Comparison of ENCODE assay signal across 17 cellular contexts in genomic region chr9:34203275-34204010, GRCh38. TPM values are rescaled to one million over a fixed set of nuclear protein-coding genes. Genes with fewer than 3 reads are reported as not detected.
DNase-seq lines count a peak whose midpoint lies in the region; ATAC-seq, FAIRE-seq and TF ChIP-seq lines count a peak whose summit lies in the region.
"Had no signal": no experiment of that assay in that cellular context is flagged by ENCODE, and none has a peak within 500 bp of the region (broad histone marks: within the 10 kb centered on the region; RNA-seq: fewer than 3 reads in every experiment).

No MANE protein-coding gene starts in this region.

- H3K4me1 Mint-ChIP-seq in CD4-positive, alpha-beta memory T cell = peaks cover 26 to 64% (median 50%) of the 10 kb centered on the region in 4 donors
- H3K4me1 Mint-ChIP-seq in osteocyte (ENCODE audit: unreplicated experiment) = peaks cover 42% of the 10 kb centered on the region
- H3K4me1 Mint-ChIP-seq: neural progenitor cell had no signal

- H3K27me3 Mint-ChIP-seq in CD4-positive, alpha-beta memory T cell = no peaks in the 10 kb centered on the region
- no peaks in the 10 kb centered on the region for H3K27me3 Mint-ChIP-seq in osteocyte (ENCODE audit: unreplicated experiment)
- H3K27me3 Mint-ChIP-seq: stimulated activated naive B cell treated with anti-CD40 and anti-IgM and Interleukin-4, amounts not matched to agents 10 μg/mL and 1 μg/mL and 100 μg/mL, for 72 hours had no signal

- H3K9me3 Mint-ChIP-seq in CD4-positive, alpha-beta memory T cell = no peaks in the 10 kb centered on the region
- H3K9me3 Mint-ChIP-seq in osteocyte (ENCODE audit: unreplicated experiment) = no peaks in the 10 kb centered on the region
- H3K9me3 Mint-ChIP-seq: stimulated activated naive B cell treated with anti-CD40 and anti-IgM and Interleukin-4, amounts not matched to agents 10 μg/mL and 1 μg/mL and 100 μg/mL, for 72 hours had no signal

- no peak overlapping the region for H3K4me3 ChIP-seq in CD4-positive, alpha-beta memory T cell (ENCODE audit: low read length in 2 of 2)
- H3K4me3 ChIP-seq in RWPE2 (ENCODE audit: severe bottlenecking) (no peak overlapping the region), esophagus squamous epithelium (no peak overlapping the region)
- H3K4me3 ChIP-seq: adrenal gland, neural progenitor cell had no signal

- H3K27ac ChIP-seq in CD4-positive, alpha-beta memory T cell (ENCODE audit: low read depth, low read length) = no peak overlapping the region
- H3K27ac ChIP-seq in RWPE2 (ENCODE audit: poor library complexity, severe bottlenecking) = peak overlapping the region; percentile 56
- H3K27ac ChIP-seq in esophagus squamous epithelium = peak overlapping the region; percentile 53 to 86 (median 79)
- H3K27ac ChIP-seq: neural progenitor cell had no signal

- ATAC-seq in RWPE2 (ENCODE audit: low read depth) (no peak), left colon (no peak)
- ATAC-seq: Right ventricle myocardium inferior; stimulated activated naive B cell treated with anti-CD40 and anti-IgM and Interleukin-4, amounts not matched to agents 10 μg/mL and 1 μg/mL and 100 μg/mL, for 72 hours had no signal

- H3K4me3 Mint-ChIP-seq in CD4-positive, alpha-beta memory T cell = peak overlapping the region in 1 of 8 donors; percentile 13
- H3K4me3 Mint-ChIP-seq in osteocyte (ENCODE audit: unreplicated experiment) = no peak overlapping the region
- H3K4me3 Mint-ChIP-seq: neural progenitor cell; stimulated activated naive B cell treated with anti-CD40 and anti-IgM and Interleukin-4, amounts not matched to agents 10 μg/mL and 1 μg/mL and 100 μg/mL, for 72 hours had no signal

- 66 to 69% methylated on average over 4 of the region's 4 CpGs for WGBS in esophagus squamous epithelium, 2 donors

- TF ChIP-seq CTCF in RWPE2 (IDR thresholded peaks at IDR 0.05; ENCODE audit: poor library complexity, severe bottlenecking) (no peak), esophagus squamous epithelium (IDR thresholded peaks at IDR 0.05) (no peak), osteocyte (IDR thresholded peaks at IDR 0.05) (no peak)

- peak overlapping the region in 5 of 7 donors; percentile 29 to 85 (median 51) for H3K27ac Mint-ChIP-seq in CD4-positive, alpha-beta memory T cell
- H3K27ac Mint-ChIP-seq in osteocyte (ENCODE audit: unreplicated experiment) = peak overlapping the region; percentile 90
- H3K27ac Mint-ChIP-seq: neural progenitor cell; stimulated activated naive B cell treated with anti-CD40 and anti-IgM and Interleukin-4, amounts not matched to agents 10 μg/mL and 1 μg/mL and 100 μg/mL, for 72 hours had no signal

- H3K27me3 ChIP-seq in CD4-positive, alpha-beta memory T cell (ENCODE audit: insufficient read depth, low read length) = no peaks in the 10 kb centered on the region
- no peaks in the 10 kb centered on the region for H3K27me3 ChIP-seq in RWPE2 (ENCODE audit: insufficient read depth, poor library complexity, severe bottlenecking)
- no peaks in the 10 kb centered on the region for H3K27me3 ChIP-seq in esophagus squamous epithelium
- H3K27me3 ChIP-seq: adrenal gland, BE2C, neural progenitor cell had no signal

- no peaks in the 10 kb centered on the region for H3K9me3 ChIP-seq in CD4-positive, alpha-beta memory T cell (ENCODE audit: control insufficient read depth in 1 of 2, low read length in 2 of 2)
- H3K9me3 ChIP-seq in RWPE2 (ENCODE audit: severe bottlenecking) = no peaks in the 10 kb centered on the region
- no peaks in the 10 kb centered on the region for H3K9me3 ChIP-seq in esophagus squamous epithelium
- H3K9me3 ChIP-seq: adrenal gland, BE2C had no signal

- CTCF ChIA-PET in CD4-positive, alpha-beta memory T cell (lab: Charles Lee; ENCODE audit: partially characterized antibody) = no interaction called here

- peaks cover 39% of the 10 kb centered on the region for H3K4me1 ChIP-seq in CD4-positive, alpha-beta memory T cell (ENCODE audit: insufficient read depth, low read length)
- H3K4me1 ChIP-seq in RWPE2 (ENCODE audit: insufficient read depth, poor library complexity, severe bottlenecking) (peaks cover 34% of the 10 kb centered on the region), esophagus squamous epithelium (peaks cover 3 to 70% (median 22%) of the 10 kb centered on the region in 3 donors)
- H3K4me1 ChIP-seq: BE2C had no signal

- no peak for DNase-seq in CD4-positive, alpha-beta memory T cell
- DNase-seq in RWPE2 (ENCODE audit: low spot score) (no peak), esophagus squamous epithelium (lab: John Stamatoyannopoulos, UW) (no peak), osteocyte (ENCODE audit: extremely low spot score, unreplicated experiment) (no peak), left colon (no peak), HTR-8/SVneo (ENCODE audit: insufficient read length, low spot score) (no peak), NCI-H1092 treated with DMSO at 0.1 percent for 48 hours (lab: John Stamatoyannopoulos, UW) (no peak), NCI-H2227 (lab: John Stamatoyannopoulos, UW; ENCODE audit: unreplicated experiment) (no peak)
- DNase-seq: adrenal gland; BE2C; DMS153; MV-4-11; NCI-H2107; stimulated activated naive B cell treated with anti-CD40 and anti-IgM and Interleukin-4, amounts not matched to agents 10 μg/mL and 1 μg/mL and 100 μg/mL, for 72 hours; T-helper 9 cell had no signal

- intact Hi-C loops in CD4-positive, alpha-beta memory T cell (cut with micrococcal nuclease) = no loop called here
- intact Hi-C loops in esophagus squamous epithelium (cut with DNase I) = no loop called here
- intact Hi-C loops in left colon (cut with DNase I, micrococcal nuclease) = no loop called here

- H3K36me3 ChIP-seq in CD4-positive, alpha-beta memory T cell (ENCODE audit: insufficient read depth, low read length) = peaks cover 3% of the 10 kb centered on the region
- peaks cover 43% of the 10 kb centered on the region for H3K36me3 ChIP-seq in RWPE2 (ENCODE audit: low read depth)
- peaks cover 0 to 26% (median 7%) of the 10 kb centered on the region in 3 donors for H3K36me3 ChIP-seq in esophagus squamous epithelium

- TF ChIP-seq POLR2A in esophagus squamous epithelium (IDR thresholded peaks at IDR 0.05) = no peak

- peaks cover 14 to 25% of the 10 kb centered on the region in 2 donors for H3K36me3 Mint-ChIP-seq in CD4-positive, alpha-beta memory T cell
- peaks cover 3% of the 10 kb centered on the region for H3K36me3 Mint-ChIP-seq in osteocyte (ENCODE audit: unreplicated experiment)

- POLR2A ChIA-PET in CD4-positive, alpha-beta memory T cell (lab: Charles Lee; ENCODE audit: partially characterized antibody) = no interaction called here

- no peak for FAIRE-seq in HTR-8/SVneo (lab: Jason Lieb, UNC)

RNA-seq across cellular contexts. Expression of gene UBAP1, which starts 24.6 kb away (rescaled TPM):
- total RNA-seq in CD4-positive, alpha-beta memory T cell = 10 to 100 TPM; 34.8 to 36.3 TPM
- polyA plus RNA-seq in CD4-positive, alpha-beta memory T cell = 10 to 100 TPM; 57.5 to 58.8 TPM
- total RNA-seq in esophagus squamous epithelium (10 to 100 TPM; 35.8 to 63.4 (median 55.1) TPM), osteocyte (38.6 and 39.8 TPM in 2 replicates), left colon (10 to 100 TPM; 34.3 to 43.3 TPM)
